In the genomic region with DNA sequence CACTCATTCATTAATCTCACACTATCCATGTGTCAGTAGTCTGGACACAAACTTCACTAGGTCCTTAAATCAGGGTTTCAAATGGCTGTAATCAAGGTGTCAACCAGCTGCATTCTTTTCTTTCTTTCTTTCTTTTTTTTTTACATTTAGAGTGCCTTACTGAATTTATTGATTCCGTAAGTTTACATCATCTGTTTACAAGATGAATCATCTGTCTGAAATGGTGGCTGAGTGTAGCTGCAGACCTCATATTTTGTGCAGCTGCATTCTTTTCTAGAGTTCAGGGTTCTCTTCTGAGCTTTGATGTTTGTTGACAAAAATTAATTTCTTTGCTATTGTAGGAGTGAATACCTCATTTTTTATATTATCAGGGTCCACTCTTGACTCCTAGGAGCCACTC, we compare ENCODE assay signal across 1 cellular context.
TF ChIP-seq lines count a peak whose summit lies in the region.

No MANE protein-coding gene starts in this region.

TF ChIP-seq in HCT116, 20 proteins besides CTCF, POLR2A, EP300 and RAD21 (continued from another document):
- TF ChIP-seq CEBPB (IDR thresholded peaks at IDR 0.05; ENCODE audit: low read depth) = peak; percentile 31
- no peak for TF ChIP-seq EZH2phosphoT487 (IDR thresholded peaks at IDR 0.05; ENCODE audit: borderline replicate concordance)
- TF ChIP-seq, protein P1, sequence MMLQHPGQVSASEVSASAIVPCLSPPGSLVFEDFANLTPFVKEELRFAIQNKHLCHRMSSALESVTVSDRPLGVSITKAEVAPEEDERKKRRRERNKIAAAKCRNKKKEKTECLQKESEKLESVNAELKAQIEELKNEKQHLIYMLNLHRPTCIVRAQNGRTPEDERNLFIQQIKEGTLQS (IDR thresholded peaks at IDR 0.05) = no peak
- TF ChIP-seq ZFX (IDR thresholded peaks at IDR 0.05) = no peak
- no peak for TF ChIP-seq SIN3A (IDR thresholded peaks at IDR 0.05; ENCODE audit: low read depth)
- TF ChIP-seq FOSL1 (IDR thresholded peaks at IDR 0.05; ENCODE audit: low read depth) = peak; percentile 59
- TF ChIP-seq, protein P2, sequence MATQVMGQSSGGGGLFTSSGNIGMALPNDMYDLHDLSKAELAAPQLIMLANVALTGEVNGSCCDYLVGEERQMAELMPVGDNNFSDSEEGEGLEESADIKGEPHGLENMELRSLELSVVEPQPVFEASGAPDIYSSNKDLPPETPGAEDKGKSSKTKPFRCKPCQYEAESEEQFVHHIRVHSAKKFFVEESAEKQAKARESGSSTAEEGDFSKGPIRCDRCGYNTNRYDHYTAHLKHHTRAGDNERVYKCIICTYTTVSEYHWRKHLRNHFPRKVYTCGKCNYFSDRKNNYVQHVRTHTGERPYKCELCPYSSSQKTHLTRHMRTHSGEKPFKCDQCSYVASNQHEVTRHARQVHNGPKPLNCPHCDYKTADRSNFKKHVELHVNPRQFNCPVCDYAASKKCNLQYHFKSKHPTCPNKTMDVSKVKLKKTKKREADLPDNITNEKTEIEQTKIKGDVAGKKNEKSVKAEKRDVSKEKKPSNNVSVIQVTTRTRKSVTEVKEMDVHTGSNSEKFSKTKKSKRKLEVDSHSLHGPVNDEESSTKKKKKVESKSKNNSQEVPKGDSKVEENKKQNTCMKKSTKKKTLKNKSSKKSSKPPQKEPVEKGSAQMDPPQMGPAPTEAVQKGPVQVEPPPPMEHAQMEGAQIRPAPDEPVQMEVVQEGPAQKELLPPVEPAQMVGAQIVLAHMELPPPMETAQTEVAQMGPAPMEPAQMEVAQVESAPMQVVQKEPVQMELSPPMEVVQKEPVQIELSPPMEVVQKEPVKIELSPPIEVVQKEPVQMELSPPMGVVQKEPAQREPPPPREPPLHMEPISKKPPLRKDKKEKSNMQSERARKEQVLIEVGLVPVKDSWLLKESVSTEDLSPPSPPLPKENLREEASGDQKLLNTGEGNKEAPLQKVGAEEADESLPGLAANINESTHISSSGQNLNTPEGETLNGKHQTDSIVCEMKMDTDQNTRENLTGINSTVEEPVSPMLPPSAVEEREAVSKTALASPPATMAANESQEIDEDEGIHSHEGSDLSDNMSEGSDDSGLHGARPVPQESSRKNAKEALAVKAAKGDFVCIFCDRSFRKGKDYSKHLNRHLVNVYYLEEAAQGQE (IDR thresholded peaks at IDR 0.05; ENCODE audit: low read depth) = no peak
TF ChIP-seq in HCT116: peak in this region for 3.
